ENCODE assay signal across 25 cellular contexts in the genomic region with DNA sequence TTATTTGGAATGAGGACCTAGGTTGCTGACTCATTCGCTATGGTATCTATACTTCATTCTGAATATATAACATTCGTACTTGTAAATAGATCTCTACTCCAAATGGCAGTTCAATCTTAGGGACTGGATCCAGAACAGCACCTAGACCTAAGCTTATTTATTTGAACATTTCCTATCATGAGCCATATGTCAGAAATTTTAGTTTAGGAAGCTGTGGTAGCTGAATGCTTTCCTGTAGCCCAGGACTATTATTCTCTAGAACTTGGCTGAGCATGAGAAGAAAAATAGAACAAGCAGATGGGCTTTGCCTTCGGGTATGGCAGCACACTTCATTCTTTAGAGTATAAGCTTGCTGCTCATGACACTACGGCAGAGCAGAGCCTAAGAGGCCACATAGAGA.
A peak's percentile ranks its signal among the peaks of the same experiment; 100 is the strongest.
DNase-seq lines count a peak whose midpoint lies in the region; ATAC-seq, FAIRE-seq and TF ChIP-seq lines count a peak whose summit lies in the region.
"Had no signal": no experiment of that assay in that cellular context is flagged by ENCODE, and none has a peak within 500 bp of the region (broad histone marks: within the 10 kb centered on the region; RNA-seq: fewer than 3 reads in every experiment).

No MANE protein-coding gene starts in this region.

- H4K20me1 ChIP-seq in endothelial cell of umbilical vein (replicated peaks; ENCODE audit: control insufficient read depth, extremely low read depth, insufficient read depth, low read length) = no peaks in the 10 kb centered on the region

- intact Hi-C loops in endothelial cell of umbilical vein (cut with micrococcal nuclease) = no loop called here
- intact Hi-C loops in left lung (cut with DNase I) = no loop called here

- dilution Hi-C loops in endothelial cell of umbilical vein (cut with MboI; ENCODE audit: extremely low pct_ligation_motif_present, low sequenced_read_pairs) = no loop called here

- no peak overlapping the region for H3K4me2 ChIP-seq in endothelial cell of umbilical vein (ENCODE audit: insufficient read depth, low read length)
- H3K4me2 ChIP-seq: A549, PC-9 had no signal

- ATAC-seq in HG02588 (IDR thresholded peaks at IDR 0.05; ENCODE audit: unreplicated experiment) (no peak), left lung (no peak)
- ATAC-seq: A549, Right ventricle myocardium inferior had no signal

- no peak overlapping the region for H2AFZ ChIP-seq in endothelial cell of umbilical vein (ENCODE audit: low read depth, low read length)
- H2AFZ ChIP-seq: PC-9 had no signal

- peak; percentile 55 for FAIRE-seq in endothelial cell of umbilical vein (lab: Jason Lieb, UNC)
- FAIRE-seq: A549, GM19239 had no signal

- H3K4me3 ChIP-seq in endothelial cell of umbilical vein (replicated peaks in 1 of 3; ENCODE audit: insufficient read depth in 1 of 3, low read depth in 1 of 3, low read length in 3 of 3) = no peak overlapping the region
- H3K4me3 ChIP-seq in left lung = no peak overlapping the region
- H3K4me3 ChIP-seq: A549, MG63, PC-9, SJCRH30 had no signal

- DNase-seq in G401 (ENCODE audit: low spot score) (peak; percentile 15), NCI-H1694 treated with DMSO at 0.1 percent for 48 hours (lab: John Stamatoyannopoulos, UW) (peak; percentile 60), endothelial cell of umbilical vein (ENCODE audit: low read depth, low spot score) (peak; percentile 53), superior temporal gyrus (ENCODE audit: extremely low spot score) (peak; percentile 40), NCI-H2081 treated with DMSO at 0.1 percent for 48 hours (lab: John Stamatoyannopoulos, UW) (no peak), left lung (no peak)
- DNase-seq: CD8-positive, alpha-beta memory T cell; DMS153; DND-41; KG1; MG63; NCI-H1048; NCI-H1417; NCI-H187 treated with DMSO at 0.1 percent for 48 hours; NCI-H2107; NCI-H526; NCI-H82; NK-92 treated with Interleukin-12 subunit alpha and Interleukin-12 subunit beta, amount 100 ng/mL, for 24 hours; PC-9; SJCRH30; T-helper 1 cell had no signal

- BruUV-seq in endothelial cell of umbilical vein (replicated peaks; lab: Mats Ljungman, UMichigan) = no TSS peak

- CTCF ChIA-PET in endothelial cell of umbilical vein (lab: Charles Lee) = interaction anchor here (0.6 to 0.7 kb wide), 2 partner anchors 1111 to 1622 kb away, joined by 3 read pairs; no protein-coding TSS in a partner anchor

- TF ChIP-seq POLR2A in endothelial cell of umbilical vein (IDR thresholded peaks at IDR 0.05; ENCODE audit: low read depth, low read length) = no peak

- H3K9me1 ChIP-seq in endothelial cell of umbilical vein (replicated peaks; ENCODE audit: control insufficient read depth, extremely low read depth, insufficient read depth, low read length) = no peaks in the 10 kb centered on the region

- H3K79me2 ChIP-seq in endothelial cell of umbilical vein (ENCODE audit: control insufficient read depth, insufficient read depth, low read length) = no peaks in the 10 kb centered on the region

- POLR2A ChIA-PET in endothelial cell of umbilical vein (lab: Charles Lee) = no interaction called here

- in situ Hi-C loops in G401 (cut with HindIII; ENCODE audit: low sequenced_read_pairs) = no loop called here

- H3K36me3 ChIP-seq in endothelial cell of umbilical vein (ENCODE audit: control insufficient read depth in 2 of 2, extremely low read depth in 1 of 2, insufficient read depth in 2 of 2, low read length in 2 of 2) (no peaks in the 10 kb centered on the region), left lung (no peaks in the 10 kb centered on the region)
- H3K36me3 ChIP-seq: MG63, SJCRH30 had no signal

- H3K9me3 ChIP-seq in endothelial cell of umbilical vein (replicated peaks; ENCODE audit: control insufficient read depth, insufficient read depth, low read length) (no peaks in the 10 kb centered on the region), left lung (no peaks in the 10 kb centered on the region)
- H3K9me3 ChIP-seq: A549, MG63, SJCRH30 had no signal

- H3K27me3 ChIP-seq in endothelial cell of umbilical vein (ENCODE audit: control insufficient read depth in 2 of 2, insufficient read depth in 2 of 2, low read length in 2 of 2) (no peaks in the 10 kb centered on the region), left lung (no peaks in the 10 kb centered on the region)
- H3K27me3 ChIP-seq: MG63, SJCRH30 had no signal

- TF ChIP-seq CTCF in endothelial cell of umbilical vein (IDR thresholded peaks at IDR 0.05; ENCODE audit: extremely low read depth in 1 of 2, insufficient read depth in 1 of 2, low read depth in 1 of 2, low read length in 2 of 2) (no peak), left lung (IDR thresholded peaks at IDR 0.05) (no peak)

- no peaks in the 10 kb centered on the region for H3K4me1 ChIP-seq in endothelial cell of umbilical vein (ENCODE audit: control insufficient read depth, extremely low read depth, insufficient read depth, low read length)
- H3K4me1 ChIP-seq in left lung = no peaks in the 10 kb centered on the region
- H3K4me1 ChIP-seq: A549, SJCRH30 had no signal

- H3K9ac ChIP-seq in endothelial cell of umbilical vein (replicated peaks; ENCODE audit: extremely low read depth, insufficient read depth, low read length) = no peak overlapping the region

- H3K27ac ChIP-seq in endothelial cell of umbilical vein (ENCODE audit: insufficient read depth, low read depth, low read length) (no peak overlapping the region), left lung (no peak overlapping the region)
- H3K27ac ChIP-seq: A549, PC-9, SJCRH30 had no signal

TF ChIP-seq in endothelial cell of umbilical vein, 7 proteins besides CTCF, POLR2A, EP300 and RAD21:
- peak; percentile 1 for TF ChIP-seq FOS (IDR thresholded peaks at IDR 0.05; ENCODE audit: borderline replicate concordance, insufficient read depth, low read length)
- no peak for TF ChIP-seq GATA2 (IDR thresholded peaks at IDR 0.05; ENCODE audit: insufficient read depth, insufficient read length, low read depth, low read length)

Comparison
In these comparisons a context has a peak if more than half of its experiments do, and no peak if none do; other contexts are left out.
1. DNase-seq: peak in G401 (single experiment), NCI-H1694 treated with DMSO at 0.1 percent for 48 hours (single experiment), endothelial cell of umbilical vein (single experiment) and superior temporal gyrus (single experiment); none in NCI-H2081 treated with DMSO at 0.1 percent for 48 hours (single experiment) and left lung (0 of 2).